In the genomic region with DNA sequence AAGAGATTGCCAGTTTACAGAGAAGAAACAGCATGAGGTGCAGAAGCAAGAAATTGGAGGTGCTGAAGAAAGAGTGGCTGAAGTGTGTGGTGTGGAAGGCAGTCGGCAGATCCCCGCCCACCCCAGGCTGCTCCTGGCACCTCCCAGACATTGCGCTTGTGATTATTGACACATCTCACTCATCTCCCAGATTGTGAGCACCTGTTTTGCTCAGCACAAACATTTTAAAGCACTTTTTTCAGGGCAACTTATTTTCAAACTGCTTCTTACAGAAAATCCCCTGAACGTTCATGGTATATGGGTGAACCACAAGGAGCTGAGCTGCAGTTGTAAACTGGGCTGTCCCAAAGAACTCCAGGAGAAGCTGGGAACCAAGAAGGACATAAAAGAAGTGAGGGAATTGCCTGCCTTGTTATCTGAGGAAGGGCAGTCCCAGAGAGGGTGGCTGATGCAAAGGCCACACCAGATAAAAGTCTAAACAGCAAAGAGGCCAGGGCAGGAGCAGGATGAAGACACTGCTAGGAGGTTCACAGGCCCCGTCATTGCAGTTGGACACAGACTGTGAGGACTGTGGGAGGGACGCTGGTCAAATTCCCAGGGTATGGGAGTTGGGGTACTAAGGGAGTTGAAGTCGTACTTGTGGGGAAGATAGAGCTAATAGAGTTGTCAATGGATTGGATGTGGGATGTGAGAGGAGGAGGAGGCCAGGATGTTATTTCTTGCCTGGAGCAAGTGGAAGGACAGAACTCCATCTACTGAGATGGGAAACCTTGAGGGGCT, we compare ENCODE assay signal across 1 cellular context.
A peak's percentile ranks its signal among the peaks of the same experiment; 100 is the strongest.
TF ChIP-seq lines count a peak whose summit lies in the region.

No MANE protein-coding gene starts in this region.

TF ChIP-seq in K562, 482 proteins besides CTCF, POLR2A, EP300 and RAD21 (continues in another document):
- peak; percentile 53; the same call in 1 of the 2 replicates for TF ChIP-seq SMAD4 (CRISPR knock-in tag; conservative IDR thresholded peaks at IDR 0.05)
- peak; percentile 50; the same call in 1 of the 2 replicates for TF ChIP-seq CBFA2T2 (conservative IDR thresholded peaks at IDR 0.05)
- TF ChIP-seq HDGF (IDR thresholded peaks at IDR 0.05): 0 out of 2 replicates have a peak, but pooled peaks have one; percentile 38
- no peak for TF ChIP-seq MNT (conservative IDR thresholded peaks at IDR 0.05)
- 0 out of 2 replicates have a peak, but pooled peaks have one; percentile 32 for TF ChIP-seq ZNF766 (CRISPR knock-in tag; conservative IDR thresholded peaks at IDR 0.05)
- TF ChIP-seq DPF2 (IDR thresholded peaks at IDR 0.05): peak; percentile 33; the same call in 1 of the 2 replicates
- TF ChIP-seq PURB (CRISPR knock-in tag; IDR thresholded peaks at IDR 0.05; ENCODE audit: low read depth): no peak
- 0 out of 2 replicates have a peak, but pooled peaks have one; percentile 18 for TF ChIP-seq SUPT5H (IDR thresholded peaks at IDR 0.05)
- peak; percentile 73 for TF ChIP-seq ARID1B (IDR thresholded peaks at IDR 0.05)
- no peak for TF ChIP-seq RBBP5 (IDR thresholded peaks at IDR 0.05; ENCODE audit: borderline replicate concordance, insufficient read depth, low read length, poor library complexity, severe bottlenecking)
- TF ChIP-seq SMARCA5 (IDR thresholded peaks at IDR 0.05): no peak
- TF ChIP-seq, protein P1, sequence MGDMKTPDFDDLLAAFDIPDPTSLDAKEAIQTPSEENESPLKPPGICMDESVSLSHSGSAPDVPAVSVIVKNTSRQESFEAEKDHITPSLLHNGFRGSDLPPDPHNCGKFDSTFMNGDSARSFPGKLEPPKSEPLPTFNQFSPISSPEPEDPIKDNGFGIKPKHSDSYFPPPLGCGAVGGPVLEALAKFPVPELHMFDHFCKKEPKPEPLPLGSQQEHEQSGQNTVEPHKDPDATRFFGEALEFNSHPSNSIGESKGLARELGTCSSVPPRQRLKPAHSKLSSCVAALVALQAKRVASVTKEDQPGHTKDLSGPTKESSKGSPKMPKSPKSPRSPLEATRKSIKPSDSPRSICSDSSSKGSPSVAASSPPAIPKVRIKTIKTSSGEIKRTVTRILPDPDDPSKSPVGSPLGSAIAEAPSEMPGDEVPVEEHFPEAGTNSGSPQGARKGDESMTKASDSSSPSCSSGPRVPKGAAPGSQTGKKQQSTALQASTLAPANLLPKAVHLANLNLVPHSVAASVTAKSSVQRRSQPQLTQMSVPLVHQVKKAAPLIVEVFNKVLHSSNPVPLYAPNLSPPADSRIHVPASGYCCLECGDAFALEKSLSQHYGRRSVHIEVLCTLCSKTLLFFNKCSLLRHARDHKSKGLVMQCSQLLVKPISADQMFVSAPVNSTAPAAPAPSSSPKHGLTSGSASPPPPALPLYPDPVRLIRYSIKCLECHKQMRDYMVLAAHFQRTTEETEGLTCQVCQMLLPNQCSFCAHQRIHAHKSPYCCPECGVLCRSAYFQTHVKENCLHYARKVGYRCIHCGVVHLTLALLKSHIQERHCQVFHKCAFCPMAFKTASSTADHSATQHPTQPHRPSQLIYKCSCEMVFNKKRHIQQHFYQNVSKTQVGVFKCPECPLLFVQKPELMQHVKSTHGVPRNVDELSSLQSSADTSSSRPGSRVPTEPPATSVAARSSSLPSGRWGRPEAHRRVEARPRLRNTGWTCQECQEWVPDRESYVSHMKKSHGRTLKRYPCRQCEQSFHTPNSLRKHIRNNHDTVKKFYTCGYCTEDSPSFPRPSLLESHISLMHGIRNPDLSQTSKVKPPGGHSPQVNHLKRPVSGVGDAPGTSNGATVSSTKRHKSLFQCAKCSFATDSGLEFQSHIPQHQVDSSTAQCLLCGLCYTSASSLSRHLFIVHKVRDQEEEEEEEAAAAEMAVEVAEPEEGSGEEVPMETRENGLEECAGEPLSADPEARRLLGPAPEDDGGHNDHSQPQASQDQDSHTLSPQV (IDR thresholded peaks at IDR 0.05): 0 out of 2 replicates have a peak, but pooled peaks have one; percentile 51
- peak; percentile 47; the same call in 1 of the 2 replicates for TF ChIP-seq HSF4 (CRISPR knock-in tag; IDR thresholded peaks at IDR 0.05; ENCODE audit: borderline replicate concordance)
- 0 out of 2 replicates have a peak, but pooled peaks have one; percentile 10 for TF ChIP-seq L3MBTL2 (IDR thresholded peaks at IDR 0.05)
- no peak for TF ChIP-seq LEF1 (IDR thresholded peaks at IDR 0.05)
- peak; percentile 62 for TF ChIP-seq MEIS2 (IDR thresholded peaks at IDR 0.05; ENCODE audit: partially characterized antibody)
- TF ChIP-seq, protein P2, sequence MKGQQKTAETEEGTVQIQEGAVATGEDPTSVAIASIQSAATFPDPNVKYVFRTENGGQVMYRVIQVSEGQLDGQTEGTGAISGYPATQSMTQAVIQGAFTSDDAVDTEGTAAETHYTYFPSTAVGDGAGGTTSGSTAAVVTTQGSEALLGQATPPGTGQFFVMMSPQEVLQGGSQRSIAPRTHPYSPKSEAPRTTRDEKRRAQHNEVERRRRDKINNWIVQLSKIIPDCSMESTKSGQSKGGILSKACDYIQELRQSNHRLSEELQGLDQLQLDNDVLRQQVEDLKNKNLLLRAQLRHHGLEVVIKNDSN (CRISPR knock-in tag; IDR thresholded peaks at IDR 0.05): no peak
- peak; percentile 13; the same call in 1 of the 2 replicates for TF ChIP-seq ATF3 (IDR thresholded peaks at IDR 0.05)
- no peak for TF ChIP-seq ATF3 (CRISPR knock-in tag; conservative IDR thresholded peaks at IDR 0.05)
- no peak for TF ChIP-seq TARDBP (IDR thresholded peaks at IDR 0.05)
- no peak for TF ChIP-seq JUND (IDR thresholded peaks at IDR 0.05; ENCODE audit: borderline replicate concordance, low read depth, low read length)
- peak; percentile 56; the same call in 2 of the 3 replicates for TF ChIP-seq JUND (tag; IDR thresholded peaks at IDR 0.05; ENCODE audit: borderline replicate concordance, low read depth, low read length)
- TF ChIP-seq ZNF699 (CRISPR knock-in tag; IDR thresholded peaks at IDR 0.05; ENCODE audit: insufficient replicate concordance): no peak
- TF ChIP-seq RCOR1 (IDR thresholded peaks at IDR 0.05; ENCODE audit: borderline replicate concordance in 1 of 2, low read depth in 2 of 2, low read length in 2 of 2): 0 out of 4 replicates have a peak, but pooled peaks of 1 of the 2 experiments have one; percentile 54
- no peak for TF ChIP-seq TBL1XR1 (IDR thresholded peaks at IDR 0.05; ENCODE audit: low read length in 2 of 2)
- no peak for TF ChIP-seq ZFP30 (CRISPR knock-in tag; IDR thresholded peaks at IDR 0.05; ENCODE audit: borderline replicate concordance)
- TF ChIP-seq ATF7 (IDR thresholded peaks at IDR 0.05): 0 out of 2 replicates have a peak, but pooled peaks have one; percentile 11
- TF ChIP-seq MTA3 (IDR thresholded peaks at IDR 0.05; ENCODE audit: borderline replicate concordance): 0 out of 2 replicates have a peak, but pooled peaks have one; percentile 19
- TF ChIP-seq SRSF3 (IDR thresholded peaks at IDR 0.05; ENCODE audit: insufficient read depth, low read length): no peak
- TF ChIP-seq ID3 (CRISPR knock-in tag; IDR thresholded peaks at IDR 0.05): no peak
- TF ChIP-seq ID3 (tag; IDR thresholded peaks at IDR 0.05): peak; percentile 46; the same call in 1 of the 2 replicates
- TF ChIP-seq TCF3 (CRISPR knock-in tag; IDR thresholded peaks at IDR 0.05): peak; percentile 70
- no peak for TF ChIP-seq SREBF1 (IDR thresholded peaks at IDR 0.05; ENCODE audit: borderline replicate concordance, low read depth, low read length)
- TF ChIP-seq KHSRP (IDR thresholded peaks at IDR 0.05): no peak
- TF ChIP-seq USF2 (CRISPR knock-in tag; IDR thresholded peaks at IDR 0.05): no peak
- TF ChIP-seq ZNF23 (CRISPR knock-in tag; IDR thresholded peaks at IDR 0.05): no peak
- TF ChIP-seq NCOR1 (IDR thresholded peaks at IDR 0.05): peak; percentile 50
- TF ChIP-seq CXXC5 (CRISPR knock-in tag; IDR thresholded peaks at IDR 0.05): peak; percentile 60
- TF ChIP-seq SMARCA4 (IDR thresholded peaks at IDR 0.05): peak; percentile 39; the same call in 1 of the 2 replicates
- peak; percentile 44; the same call in 1 of the 2 replicates for TF ChIP-seq CEBPG (CRISPR knock-in tag; IDR thresholded peaks at IDR 0.05)
- TF ChIP-seq CEBPG (tag; conservative IDR thresholded peaks at IDR 0.05 in 1 of 2, IDR thresholded peaks at IDR 0.05 in 1 of 2): no peak
- no peak for TF ChIP-seq POLR3A (IDR thresholded peaks at IDR 0.05; ENCODE audit: borderline replicate concordance, extremely low read depth, insufficient read depth, insufficient read length)
- TF ChIP-seq, protein P3, sequence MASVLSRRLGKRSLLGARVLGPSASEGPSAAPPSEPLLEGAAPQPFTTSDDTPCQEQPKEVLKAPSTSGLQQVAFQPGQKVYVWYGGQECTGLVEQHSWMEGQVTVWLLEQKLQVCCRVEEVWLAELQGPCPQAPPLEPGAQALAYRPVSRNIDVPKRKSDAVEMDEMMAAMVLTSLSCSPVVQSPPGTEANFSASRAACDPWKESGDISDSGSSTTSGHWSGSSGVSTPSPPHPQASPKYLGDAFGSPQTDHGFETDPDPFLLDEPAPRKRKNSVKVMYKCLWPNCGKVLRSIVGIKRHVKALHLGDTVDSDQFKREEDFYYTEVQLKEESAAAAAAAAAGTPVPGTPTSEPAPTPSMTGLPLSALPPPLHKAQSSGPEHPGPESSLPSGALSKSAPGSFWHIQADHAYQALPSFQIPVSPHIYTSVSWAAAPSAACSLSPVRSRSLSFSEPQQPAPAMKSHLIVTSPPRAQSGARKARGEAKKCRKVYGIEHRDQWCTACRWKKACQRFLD (CRISPR knock-in tag; IDR thresholded peaks at IDR 0.05): peak; percentile 48; the same call in 1 of the 2 replicates
- TF ChIP-seq, protein P4, sequence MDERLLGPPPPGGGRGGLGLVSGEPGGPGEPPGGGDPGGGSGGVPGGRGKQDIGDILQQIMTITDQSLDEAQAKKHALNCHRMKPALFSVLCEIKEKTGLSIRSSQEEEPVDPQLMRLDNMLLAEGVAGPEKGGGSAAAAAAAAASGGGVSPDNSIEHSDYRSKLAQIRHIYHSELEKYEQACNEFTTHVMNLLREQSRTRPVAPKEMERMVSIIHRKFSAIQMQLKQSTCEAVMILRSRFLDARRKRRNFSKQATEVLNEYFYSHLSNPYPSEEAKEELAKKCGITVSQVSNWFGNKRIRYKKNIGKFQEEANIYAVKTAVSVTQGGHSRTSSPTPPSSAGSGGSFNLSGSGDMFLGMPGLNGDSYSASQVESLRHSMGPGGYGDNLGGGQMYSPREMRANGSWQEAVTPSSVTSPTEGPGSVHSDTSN (CRISPR knock-in tag; IDR thresholded peaks at IDR 0.05; ENCODE audit: low read depth): no peak
- TF ChIP-seq, protein P4 (tag; conservative IDR thresholded peaks at IDR 0.05; ENCODE audit: low read depth): peak; percentile 59
- TF ChIP-seq, protein P5, sequence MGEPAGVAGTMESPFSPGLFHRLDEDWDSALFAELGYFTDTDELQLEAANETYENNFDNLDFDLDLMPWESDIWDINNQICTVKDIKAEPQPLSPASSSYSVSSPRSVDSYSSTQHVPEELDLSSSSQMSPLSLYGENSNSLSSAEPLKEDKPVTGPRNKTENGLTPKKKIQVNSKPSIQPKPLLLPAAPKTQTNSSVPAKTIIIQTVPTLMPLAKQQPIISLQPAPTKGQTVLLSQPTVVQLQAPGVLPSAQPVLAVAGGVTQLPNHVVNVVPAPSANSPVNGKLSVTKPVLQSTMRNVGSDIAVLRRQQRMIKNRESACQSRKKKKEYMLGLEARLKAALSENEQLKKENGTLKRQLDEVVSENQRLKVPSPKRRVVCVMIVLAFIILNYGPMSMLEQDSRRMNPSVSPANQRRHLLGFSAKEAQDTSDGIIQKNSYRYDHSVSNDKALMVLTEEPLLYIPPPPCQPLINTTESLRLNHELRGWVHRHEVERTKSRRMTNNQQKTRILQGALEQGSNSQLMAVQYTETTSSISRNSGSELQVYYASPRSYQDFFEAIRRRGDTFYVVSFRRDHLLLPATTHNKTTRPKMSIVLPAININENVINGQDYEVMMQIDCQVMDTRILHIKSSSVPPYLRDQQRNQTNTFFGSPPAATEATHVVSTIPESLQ (CRISPR knock-in tag; IDR thresholded peaks at IDR 0.05): peak; percentile 21; the same call in 1 of the 2 replicates
- no peak for TF ChIP-seq ATF1 (CRISPR knock-in tag; IDR thresholded peaks at IDR 0.05)
- TF ChIP-seq ATF1 (tag; IDR thresholded peaks at IDR 0.05): peak; percentile 16; the same call in 1 of the 2 replicates
- TF ChIP-seq MCM3 (IDR thresholded peaks at IDR 0.05): no peak
- no peak for TF ChIP-seq RBM34 (IDR thresholded peaks at IDR 0.05; ENCODE audit: borderline replicate concordance, insufficient read depth, low read length)
- no peak for TF ChIP-seq MTF1 (CRISPR knock-in tag; IDR thresholded peaks at IDR 0.05; ENCODE audit: borderline replicate concordance)
